Comparison of ENCODE assay signal across 11 cellular contexts in the genomic region with DNA sequence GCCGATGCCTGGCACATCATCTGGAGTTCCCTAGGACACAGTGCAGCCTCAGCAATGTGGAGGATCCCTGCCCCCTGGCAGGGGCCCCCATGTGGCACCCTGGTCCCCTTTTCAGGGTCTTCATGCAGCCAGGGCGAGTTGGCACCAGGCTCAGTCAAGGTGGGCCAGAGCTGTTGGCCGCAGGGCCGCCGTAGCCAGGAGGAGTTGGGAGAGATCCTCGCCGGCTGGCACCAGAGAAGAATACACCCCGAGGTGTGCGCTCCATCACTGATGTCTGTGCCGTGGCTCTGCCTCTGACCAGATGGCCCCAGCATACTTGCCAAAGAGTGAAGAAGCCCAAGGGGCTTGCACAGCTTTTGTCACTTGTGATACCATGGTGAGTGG. TPM values are rescaled to one million over a fixed set of nuclear protein-coding genes. Genes with fewer than 3 reads are reported as not detected.
DNase-seq lines count a peak whose midpoint lies in the region; ATAC-seq, FAIRE-seq and TF ChIP-seq lines count a peak whose summit lies in the region.
"Had no signal": no experiment of that assay in that cellular context is flagged by ENCODE, and none has a peak within 500 bp of the region (broad histone marks: within the 10 kb centered on the region; RNA-seq: fewer than 3 reads in every experiment).

No MANE protein-coding gene starts in this region.

- peaks cover 64% of the 10 kb centered on the region; the same call in 1 of the 2 replicates for H3K79me2 ChIP-seq in OCI-LY7 (ENCODE audit: insufficient read depth, low read depth, low read length)

- POLR2A ChIA-PET in Caco-2 (lab: Charles Lee), result no interaction called here
- POLR2A ChIA-PET in OCI-LY7 (lab: Charles Lee), result interaction anchor here (1.0 to 1.9 kb wide), 3 partner anchors 8 to 29 kb away, joined by 4 to 8 read pairs (median 5); no protein-coding TSS in a partner anchor

- H3K9me3 ChIP-seq in Caco-2, result no peaks in the 10 kb centered on the region
- no peaks in the 10 kb centered on the region for H3K9me3 ChIP-seq in OCI-LY7 (ENCODE audit: low read length)
- peaks cover 11% of the 10 kb centered on the region for H3K9me3 ChIP-seq in endodermal cell (ENCODE audit: control insufficient read depth, low read length)
- no peaks in the 10 kb centered on the region for H3K9me3 ChIP-seq in psoas muscle

- H3K27me3 Mint-ChIP-seq in Caco-2 (ENCODE audit: insufficient read depth, unreplicated experiment) (no peaks in the 10 kb centered on the region), endodermal cell (ENCODE audit: insufficient read depth) (peaks cover 2% of the 10 kb centered on the region)

- BruUV-seq in Caco-2 (replicated peaks; lab: Mats Ljungman, UMichigan) (no TSS peak), OCI-LY7 (replicated peaks; lab: Mats Ljungman, UMichigan) (no TSS peak)

- ATAC-seq in psoas muscle, result no peak

- H3K4me1 Mint-ChIP-seq in Caco-2 (ENCODE audit: low read depth, unreplicated experiment) (peaks cover 42% of the 10 kb centered on the region), endodermal cell (peaks cover 31% of the 10 kb centered on the region)

- H3K4me3 ChIP-seq in Caco-2 (ENCODE audit: low read depth, low read length), result no peak overlapping the region
- H3K4me3 ChIP-seq in OCI-LY7 (ENCODE audit: low read depth, low read length, poor library complexity, severe bottlenecking), result no peak overlapping the region
- no peak overlapping the region for H3K4me3 ChIP-seq in endodermal cell (ENCODE audit: low read length)
- peak overlapping the region; percentile 45 for H3K4me3 ChIP-seq in psoas muscle

- H3K9me2 ChIP-seq in OCI-LY7 (ENCODE audit: insufficient read depth, low read length), result no peaks in the 10 kb centered on the region

- FAIRE-seq in H54 (lab: Jason Lieb, UNC), result no peak
- FAIRE-seq: endometrium had no signal

- WGBS in endodermal cell (ENCODE audit: insufficient coverage in 1 of 2, insufficient read length in 1 of 2), 2 experiments, result 80 to 93% methylated on average over 1 to 10 of the region's 10 CpGs
- WGBS in psoas muscle, 3 donors, result 53 to 74% (median 56%) methylated on average over 10 of the region's 10 CpGs

- H3K27me3 ChIP-seq in Caco-2 (replicated peaks; ENCODE audit: control insufficient read depth, insufficient read depth, low read length) (no peaks in the 10 kb centered on the region), endodermal cell (ENCODE audit: control insufficient read depth, insufficient read depth, low read length, poor library complexity, severe bottlenecking) (no peaks in the 10 kb centered on the region), psoas muscle (ENCODE audit: insufficient read depth in 3 of 3, low read length in 2 of 3) (no peaks in the 10 kb centered on the region)

- H3K36me3 Mint-ChIP-seq in Caco-2 (ENCODE audit: insufficient read depth, unreplicated experiment), result peaks cover 53% of the 10 kb centered on the region
- H3K36me3 Mint-ChIP-seq in endodermal cell (ENCODE audit: low read depth), result peaks cover 38% of the 10 kb centered on the region

- H3K27ac Mint-ChIP-seq in Caco-2 (ENCODE audit: unreplicated experiment) (peak overlapping the region; percentile 95), endodermal cell (peak overlapping the region; percentile 87)

- H3K4me1 ChIP-seq in Caco-2, result peaks cover 64% of the 10 kb centered on the region
- H3K4me1 ChIP-seq in OCI-LY7 (ENCODE audit: insufficient read depth, low read length, poor library complexity, severe bottlenecking), result peaks cover 68% of the 10 kb centered on the region
- H3K4me1 ChIP-seq in endodermal cell (ENCODE audit: control insufficient read depth, insufficient read depth, low read length), result peaks cover 24% of the 10 kb centered on the region
- peaks cover 89% of the 10 kb centered on the region for H3K4me1 ChIP-seq in psoas muscle

- H4K20me1 ChIP-seq in OCI-LY7 (ENCODE audit: insufficient read depth, low read length), result no peaks in the 10 kb centered on the region

- H3K9ac ChIP-seq in endodermal cell (ENCODE audit: extremely low read depth, low read length, poor library complexity, severe bottlenecking), result peak overlapping the region; percentile 9

- CTCF ChIA-PET in Caco-2 (lab: Charles Lee) (no interaction called here), OCI-LY7 (lab: Charles Lee; ENCODE audit: unreplicated experiment) (no interaction called here)

- H3K9me3 Mint-ChIP-seq in Caco-2 (ENCODE audit: unreplicated experiment), result no peaks in the 10 kb centered on the region
- peaks cover 7% of the 10 kb centered on the region for H3K9me3 Mint-ChIP-seq in endodermal cell
- H3K9me3 Mint-ChIP-seq: CD8-positive, alpha-beta memory T cell had no signal

- H3K36me3 ChIP-seq in Caco-2 (ENCODE audit: control insufficient read depth, insufficient read depth, low read length) (peaks cover 17% of the 10 kb centered on the region), OCI-LY7 (ENCODE audit: insufficient read depth, low read length) (peaks cover 92% of the 10 kb centered on the region), endodermal cell (ENCODE audit: control insufficient read depth, insufficient read depth, low read length) (peaks cover 17% of the 10 kb centered on the region), psoas muscle (ENCODE audit: insufficient read depth in 1 of 2, low read depth in 1 of 2) (peaks cover 0 to 28% of the 10 kb centered on the region in 2 donors)

- H3K4me3 Mint-ChIP-seq in Caco-2 (ENCODE audit: unreplicated experiment) (no peak overlapping the region), endodermal cell (no peak overlapping the region)

- peak overlapping the region; percentile 50 for H3K4me2 ChIP-seq in OCI-LY7 (ENCODE audit: low read length)

- TF ChIP-seq POLR2A in H54 (IDR thresholded peaks at IDR 0.05; ENCODE audit: low read depth, low read length), result no peak

- H3K27ac ChIP-seq in OCI-LY7 (ENCODE audit: low read depth, low read length, poor library complexity, severe bottlenecking) (peak overlapping the region; percentile 74), endodermal cell (ENCODE audit: low read depth, low read length) (no peak overlapping the region), psoas muscle (peak overlapping the region; percentile 95)

- TF ChIP-seq CTCF in Caco-2 (IDR thresholded peaks at IDR 0.05; ENCODE audit: insufficient read depth in 1 of 2, low read depth in 1 of 2, low read length in 1 of 2, severe bottlenecking in 1 of 2, unreplicated experiment in 1 of 2), result no peak
- no peak for TF ChIP-seq CTCF in OCI-LY7 (conservative IDR thresholded peaks at IDR 0.05; ENCODE audit: low read length)
- TF ChIP-seq CTCF in endodermal cell (conservative IDR thresholded peaks at IDR 0.05), result no peak
- TF ChIP-seq CTCF in psoas muscle (IDR thresholded peaks at IDR 0.05), result no peak

- no peak overlapping the region for H2AFZ ChIP-seq in OCI-LY7 (ENCODE audit: low read length)

- intact Hi-C loops in Caco-2 (cut with micrococcal nuclease; ENCODE audit: unreplicated experiment) (no loop called here), OCI-LY7 (cut with micrococcal nuclease; ENCODE audit: unreplicated experiment) (no loop called here), psoas muscle (cut with DNase I) (no loop called here)

- DNase-seq in Caco-2, result no peak
- no peak for DNase-seq in OCI-LY7 (ENCODE audit: low spot score)
- DNase-seq in endodermal cell, result no peak
- DNase-seq in psoas muscle, result no peak
- no peak for DNase-seq in GM19240 (ENCODE audit: insufficient read length, low spot score)
- no peak for DNase-seq in activated CD8-positive, alpha-beta memory T cell treated with anti-CD3 and anti-CD28 coated beads for 24 hours
- no peak for DNase-seq in Kasumi-1 (lab: John Stamatoyannopoulos, UW)
- DNase-seq in H54 (ENCODE audit: insufficient read length, low spot score), result no peak
- DNase-seq: CD8-positive, alpha-beta memory T cell; NCI-H2081 treated with DMSO at 0.1 percent for 48 hours had no signal

RNA-seq across cellular contexts. Expression of gene TPCN1, which starts 11.0 kb away (rescaled TPM):
- total RNA-seq in Caco-2 (2022), result 54.4 and 55.9 TPM in 2 replicates
- 72.4 and 96.0 TPM in 2 replicates for total RNA-seq in OCI-LY7 (2014; rRNA removed; shearing (Covaris generic))
- total RNA-seq in OCI-LY7 (2022), result 160 and 177 TPM in 2 replicates
- 10 to 100 TPM; 18.9 to 30.8 TPM for total RNA-seq in endodermal cell
- 15.6 TPM for polyA plus RNA-seq in endodermal cell (2013, experiment 1 of 2)
- polyA plus RNA-seq in endodermal cell (2013, experiment 2 of 2), result 14.2 TPM
- total RNA-seq in psoas muscle, result 10 to 100 TPM; 24.9 to 36.2 (median 27.0) TPM
- 10 to 100 TPM in 2 of 3 donors, 1 to 10 TPM in 1; 7.6 to 33.7 (median 18.2) TPM for polyA plus RNA-seq in psoas muscle

RNA-seq across cellular contexts. Expression of gene RITA1, which starts 46.7 kb away (rescaled TPM):
- total RNA-seq in Caco-2 (2022), result 32.7 and 33.6 TPM in 2 replicates
- 72.5 and 90.8 TPM in 2 replicates for total RNA-seq in OCI-LY7 (2014; rRNA removed; shearing (Covaris generic))
- 59.5 and 68.6 TPM in 2 replicates for total RNA-seq in OCI-LY7 (2022)
- 10 to 100 TPM; 18.8 to 20.3 TPM for total RNA-seq in endodermal cell
- 16.0 TPM for polyA plus RNA-seq in endodermal cell (2013, experiment 1 of 2)
- polyA plus RNA-seq in endodermal cell (2013, experiment 2 of 2), result 16.8 TPM
- 10 to 100 TPM; 13.0 to 19.4 (median 14.7) TPM for total RNA-seq in psoas muscle
- polyA plus RNA-seq in psoas muscle, result 10 to 100 TPM; 13.7 to 28.5 (median 15.5) TPM

RNA-seq across cellular contexts. Expression of gene DDX54, which starts 46.9 kb away (rescaled TPM):
- total RNA-seq in Caco-2 (2022) (101 and 110 TPM in 2 replicates), OCI-LY7 (2022) (145 and 150 TPM in 2 replicates), endodermal cell (10 to 100 TPM; 68.1 to 69.0 TPM), psoas muscle (10 to 100 TPM; 61.9 to 93.5 (median 81.5) TPM)
- 86.0 and 87.2 TPM in 2 replicates for total RNA-seq in OCI-LY7 (2014; rRNA removed; shearing (Covaris generic))
- 43.7 TPM for polyA plus RNA-seq in endodermal cell (2013, experiment 1 of 2)
- polyA plus RNA-seq in endodermal cell (2013, experiment 2 of 2), result 37.6 TPM
- 10 to 100 TPM; 53.6 to 88.7 (median 53.7) TPM for polyA plus RNA-seq in psoas muscle
